ENCODE assay signal across 32 cellular contexts in genomic region chr1:116440731-116441130, GRCh38.
"Had no signal": no experiment of that assay in that cellular context is flagged by ENCODE, and none has a peak within 500 bp of the region (broad histone marks: within the 10 kb centered on the region; RNA-seq: fewer than 3 reads in every experiment).

No MANE protein-coding gene starts in this region.

- H3K9me3 ChIP-seq: adrenal gland, body of pancreas, breast epithelium, colonic mucosa, gastrocnemius medialis, heart left ventricle had no signal

- H3K4me1 ChIP-seq: adrenal gland, body of pancreas, breast epithelium, colonic mucosa, foreskin keratinocyte, gastrocnemius medialis, heart left ventricle had no signal

- DNase-seq: activated B cell treated with CpG ODN at 0.5 μM for 24 hours; activated CD4-positive, alpha-beta T cell treated with anti-CD3 and anti-CD28 coated beads for 48 hours; activated CD4-positive, alpha-beta T cell treated with anti-CD3 and anti-CD28 coated beads, Interleukin-2, amount 50 U/mL, for 1 hour; activated CD4-positive, alpha-beta T cell treated with anti-CD3 and anti-CD28 coated beads, Interleukin-2, amount 50 U/mL, for 48 hours; activated CD8-positive, alpha-beta memory T cell treated with anti-CD3 and anti-CD28 coated beads for 24 hours; activated CD8-positive, alpha-beta T cell treated with anti-CD3 and anti-CD28 coated beads for 36 hours; activated effector memory CD4-positive, alpha-beta T cell treated with anti-CD3 and anti-CD28 coated beads, Interleukin-2, amount 50 U/mL, for 16 hours; activated naive CD4-positive, alpha-beta T cell treated with anti-CD3 and anti-CD28 coated beads for 36 hours; activated naive CD8-positive, alpha-beta T cell treated with anti-CD3 and anti-CD28 coated beads for 36 hours; activated naive CD8-positive, alpha-beta T cell treated with anti-CD3 and anti-CD28 coated beads, Interleukin-2, amount 50 U/mL, for 24 hours; activated T-cell treated with anti-CD3 and anti-CD28 coated beads, Interleukin-2, amount 50 U/mL, for 4 hours; adrenal gland; amygdala; body of pancreas; central memory CD4-positive, alpha-beta T cell; cerebellar nuclear complex; colonic mucosa; effector CD8-positive, alpha-beta T cell; foreskin keratinocyte; gastrocnemius medialis; glutamatergic neuron; heart left ventricle; T-helper 1 cell; T-helper 17 cell; T1000; WERI-Rb-1 had no signal

- H3K36me3 ChIP-seq: adrenal gland, breast epithelium, cardiac muscle cell, colonic mucosa, gastrocnemius medialis, heart left ventricle, WERI-Rb-1 had no signal

- H3K4me3 ChIP-seq: adrenal gland, body of pancreas, breast epithelium, cardiac muscle cell, colonic mucosa, gastrocnemius medialis, heart left ventricle had no signal

- FAIRE-seq: endometrium had no signal

- ATAC-seq: activated CD4-positive, CD25-positive, alpha-beta regulatory T cell treated with anti-CD3 and anti-CD28 coated beads, Interleukin-2, amount 50 U/mL, for 24 hours; activated CD8-positive, alpha-beta T cell treated with anti-CD3 and anti-CD28 coated beads for 36 hours; activated naive CD8-positive, alpha-beta T cell treated with anti-CD3 and anti-CD28 coated beads, Interleukin-2, amount 50 U/mL, for 24 hours; activated T-cell treated with anti-CD3 and anti-CD28 coated beads, Interleukin-2, amount 50 U/mL, for 4 hours; activated T-helper 17 cell treated with anti-CD3 and anti-CD28 coated beads, Interleukin-2, amount 50 U/mL, for 72 hours; body of pancreas; esophagus mucosa; foreskin keratinocyte; gastrocnemius medialis; heart left ventricle; T-helper 17 cell had no signal

- H3K27ac ChIP-seq: adrenal gland, body of pancreas, breast epithelium, cardiac muscle cell, colonic mucosa, foreskin keratinocyte, gastrocnemius medialis, heart left ventricle, WERI-Rb-1 had no signal

- H3K27me3 ChIP-seq: adrenal gland, body of pancreas, breast epithelium, cardiac muscle cell, colonic mucosa, gastrocnemius medialis, heart left ventricle had no signal
